ENCODE assay signal across 8 cellular contexts in the genomic region with DNA sequence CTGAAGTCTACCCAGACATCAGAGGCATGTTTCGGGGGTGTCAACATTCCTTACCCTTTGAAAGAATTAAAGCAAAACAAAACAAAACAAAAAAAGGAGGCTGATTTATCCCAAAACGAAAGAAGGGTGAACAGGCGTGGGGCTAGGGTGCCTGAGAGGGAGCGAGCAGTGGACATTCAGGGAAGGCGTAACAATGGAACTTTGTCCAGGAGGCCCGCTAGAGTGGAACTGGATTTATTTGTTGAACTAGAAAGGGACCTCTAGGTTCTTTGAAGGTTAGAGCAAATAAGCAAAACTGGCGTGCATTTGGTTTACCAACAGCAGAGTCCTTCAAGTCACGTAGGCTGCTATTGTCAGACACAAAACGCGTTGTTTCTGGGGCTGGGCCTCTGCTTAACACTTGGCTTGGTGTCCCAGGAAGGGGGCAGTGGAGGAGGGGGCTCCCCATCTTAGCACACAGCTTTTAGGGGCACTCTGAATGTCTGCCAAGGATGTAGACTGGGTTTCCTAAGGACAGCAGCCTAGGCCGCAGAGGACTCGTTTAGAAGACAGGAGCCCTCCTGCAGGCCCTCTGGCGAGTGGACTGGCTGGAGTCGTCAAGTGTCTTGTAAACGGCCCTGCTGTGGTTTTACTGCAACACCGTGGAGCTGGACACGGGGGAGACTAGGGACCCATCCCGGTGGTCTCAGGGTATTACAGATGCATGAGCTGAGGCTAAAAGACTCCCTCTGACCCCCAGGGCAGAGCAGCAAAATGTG.
DNase-seq lines count a peak whose midpoint lies in the region; ATAC-seq and TF ChIP-seq lines count a peak whose summit lies in the region.

No MANE protein-coding gene starts in this region.

- CTCF ChIA-PET in activated CD4-positive, alpha-beta T cell treated with anti-CD3 and anti-CD28 coated beads for 36 hours (lab: Charles Lee), result interaction anchor here (0.7 to 2.5 kb wide), 6 partner anchors 9 to 849 kb away, joined by 3 to 15 read pairs (median 4); no protein-coding TSS in a partner anchor

- peak overlapping the region; percentile 35 to 67 (median 52) for H3K4me3 ChIP-seq in breast epithelium
- no peak overlapping the region for H3K4me3 ChIP-seq in lung
- H3K4me3 ChIP-seq in tibial nerve, result peak overlapping the region; percentile 13 to 55 (median 47)

- H3K27me3 Mint-ChIP-seq in activated CD4-positive, alpha-beta T cell treated with anti-CD3 and anti-CD28 coated beads for 36 hours, result peaks cover 2% of the 10 kb centered on the region

- ATAC-seq in activated CD4-positive, alpha-beta T cell treated with anti-CD3 and anti-CD28 coated beads for 36 hours, result no peak
- ATAC-seq in lung (ENCODE audit: insufficient read depth, low FRiP score), result no peak
- ATAC-seq in HG03280 (IDR thresholded peaks at IDR 0.05; ENCODE audit: unreplicated experiment), result no peak
- no peak for ATAC-seq in GM19397 (IDR thresholded peaks at IDR 0.05; ENCODE audit: unreplicated experiment)
- ATAC-seq in HG03135 (IDR thresholded peaks at IDR 0.05; ENCODE audit: unreplicated experiment), result no peak

- no peaks in the 10 kb centered on the region for H3K9me3 Mint-ChIP-seq in activated CD4-positive, alpha-beta T cell treated with anti-CD3 and anti-CD28 coated beads for 36 hours (ENCODE audit: low read depth)

- no peak for DNase-seq in activated CD4-positive, alpha-beta T cell treated with anti-CD3 and anti-CD28 coated beads for 36 hours
- DNase-seq in activated CD4-positive, alpha-beta T cell treated with anti-CD3 and anti-CD28 coated beads for 48 hours, result no peak
- DNase-seq in breast epithelium (ENCODE audit: low spot score in 2 of 2), result no peak
- DNase-seq in lung (ENCODE audit: low spot score), result no peak
- DNase-seq in tibial nerve (ENCODE audit: low spot score in 2 of 2), result peak in 1 of 2 donors; percentile 29

- H3K36me3 Mint-ChIP-seq in activated CD4-positive, alpha-beta T cell treated with anti-CD3 and anti-CD28 coated beads for 36 hours (ENCODE audit: low read depth), result no peaks in the 10 kb centered on the region

- H3K27ac ChIP-seq in breast epithelium (peak overlapping the region; percentile 83 to 94), lung (ENCODE audit: low read depth in 1 of 2, low read length in 1 of 2) (peak overlapping the region; percentile 67 to 94), tibial nerve (peak overlapping the region; percentile 88 to 97 (median 95))

- POLR2A ChIA-PET in activated CD4-positive, alpha-beta T cell treated with anti-CD3 and anti-CD28 coated beads for 36 hours (lab: Charles Lee), result no interaction called here

- H3K9me3 ChIP-seq in breast epithelium (no peaks in the 10 kb centered on the region), lung (ENCODE audit: control insufficient read depth in 2 of 2, insufficient read depth in 1 of 2, low read length in 1 of 2) (no peaks in the 10 kb centered on the region), tibial nerve (no peaks in the 10 kb centered on the region)

- H3K4me1 Mint-ChIP-seq in activated CD4-positive, alpha-beta T cell treated with anti-CD3 and anti-CD28 coated beads for 36 hours, result peaks cover 11% of the 10 kb centered on the region

- no peak for TF ChIP-seq CTCF in breast epithelium (IDR thresholded peaks at IDR 0.05)
- no peak for TF ChIP-seq CTCF in lung (IDR thresholded peaks at IDR 0.05; ENCODE audit: control extremely low read depth, extremely low read depth)
- no peak for TF ChIP-seq CTCF in tibial nerve (IDR thresholded peaks at IDR 0.05)

- intact Hi-C loops in activated CD4-positive, alpha-beta T cell treated with anti-CD3 and anti-CD28 coated beads for 36 hours (cut with DNase I, micrococcal nuclease), result loop anchor here (1.0 to 10.0 kb wide), 4 partner anchors 448 to 1088 kb away; no protein-coding TSS in a partner anchor
- intact Hi-C loops in breast epithelium (cut with DNase I; ENCODE audit: low total_unique reads), result no loop called here

- no peak for TF ChIP-seq EP300 in tibial nerve (IDR thresholded peaks at IDR 0.05)

- H3K4me1 ChIP-seq in breast epithelium (peaks cover 0 to 12% of the 10 kb centered on the region in 2 donors), lung (ENCODE audit: control insufficient read depth in 2 of 2, insufficient read depth in 2 of 2, low read length in 2 of 2) (peaks cover 0 to 5% of the 10 kb centered on the region in 2 donors), tibial nerve (peaks cover 0 to 40% (median 11%) of the 10 kb centered on the region in 4 donors)

- WGBS in lung, 2 donors, result 73 to 84% methylated on average over 18 of the region's 18 CpGs
- 25 to 30% methylated on average over 13 to 18 of the region's 18 CpGs for WGBS in tibial nerve, 2 donors

- peak overlapping the region; percentile 70 for H3K4me3 Mint-ChIP-seq in activated CD4-positive, alpha-beta T cell treated with anti-CD3 and anti-CD28 coated beads for 36 hours

- TF ChIP-seq POLR2A in breast epithelium (IDR thresholded peaks at IDR 0.05) (no peak), tibial nerve (IDR thresholded peaks at IDR 0.05) (no peak)

- H3K27me3 ChIP-seq in breast epithelium, result no peaks in the 10 kb centered on the region
- no peaks in the 10 kb centered on the region for H3K27me3 ChIP-seq in lung (ENCODE audit: control insufficient read depth, insufficient read depth)
- no peaks in the 10 kb centered on the region for H3K27me3 ChIP-seq in tibial nerve

- no peak overlapping the region for H3K27ac Mint-ChIP-seq in activated CD4-positive, alpha-beta T cell treated with anti-CD3 and anti-CD28 coated beads for 36 hours

- no peaks in the 10 kb centered on the region for H3K36me3 ChIP-seq in breast epithelium
- no peaks in the 10 kb centered on the region for H3K36me3 ChIP-seq in lung (ENCODE audit: control insufficient read depth in 2 of 2, insufficient read depth in 2 of 2, low read length in 2 of 2)
- H3K36me3 ChIP-seq in tibial nerve, result no peaks in the 10 kb centered on the region
